In genomic region chr10:71280216-71280615, GRCh38 we compare ENCODE assay signal across 18 cellular contexts. TPM values are rescaled to one million over a fixed set of nuclear protein-coding genes. Genes with fewer than 3 reads are reported as not detected.
DNase-seq lines count a peak whose midpoint lies in the region; ATAC-seq and TF ChIP-seq lines count a peak whose summit lies in the region.
"Had no signal": no experiment of that assay in that cellular context is flagged by ENCODE, and none has a peak within 500 bp of the region (broad histone marks: within the 10 kb centered on the region; RNA-seq: fewer than 3 reads in every experiment).

No MANE protein-coding gene starts in this region.

- H3K18ac ChIP-seq in H9 (ENCODE audit: insufficient read length, low read depth, low read length) = no peak overlapping the region
- peak overlapping the region; percentile 86 for H3K18ac ChIP-seq in neuronal stem cell (ENCODE audit: low read length)

- no peaks in the 10 kb centered on the region for H3K9me3 ChIP-seq in BLaER1
- H3K9me3 ChIP-seq in H9 (ENCODE audit: control insufficient read depth, low read depth, low read length) = no peaks in the 10 kb centered on the region
- H3K9me3 ChIP-seq in neuronal stem cell (replicated peaks in 1 of 2; ENCODE audit: control insufficient read depth in 2 of 2, insufficient read depth in 1 of 2, low read depth in 1 of 2, low read length in 2 of 2) = no peaks in the 10 kb centered on the region
- H3K9me3 ChIP-seq in HAP-1 = no peaks in the 10 kb centered on the region

- H4K8ac ChIP-seq in H9 (replicated peaks; ENCODE audit: insufficient read length, low read depth, low read length) (no peak overlapping the region), neuronal stem cell (ENCODE audit: low read depth, low read length) (no peak overlapping the region)

- H3K36me3 ChIP-seq in BLaER1 = no peaks in the 10 kb centered on the region
- H3K36me3 ChIP-seq in neuronal stem cell (replicated peaks in 1 of 2; ENCODE audit: control insufficient read depth in 2 of 2, insufficient read depth in 2 of 2, low read length in 2 of 2) = no peaks in the 10 kb centered on the region
- no peaks in the 10 kb centered on the region for H3K36me3 ChIP-seq in HAP-1 (replicated peaks)

- H4K20me1 ChIP-seq in BLaER1 (no peaks in the 10 kb centered on the region), H9 (ENCODE audit: control insufficient read depth, insufficient read depth, insufficient read length) (no peaks in the 10 kb centered on the region)

- H3K27ac ChIP-seq in BLaER1 (peak overlapping the region; percentile 46; the same call in 1 of the 2 replicates), H9 (ENCODE audit: insufficient read length, low read depth, low read length) (no peak overlapping the region), dorsolateral prefrontal cortex (peak overlapping the region in 35 of 59 donors; percentile 15 to 87 (median 71)), neuronal stem cell (replicated peaks; ENCODE audit: low read length) (no peak overlapping the region)

- H4K5ac ChIP-seq in H9 (ENCODE audit: insufficient read length, low read depth, low read length) = no peak overlapping the region

- in situ Hi-C loops in HAP-1 (cut with MboI; ENCODE audit: low sequenced_read_pairs) = no loop called here

- H2BK12ac ChIP-seq in H9 (ENCODE audit: insufficient read length, low read depth, low read length) (no peak overlapping the region), neuronal stem cell (ENCODE audit: low read length) (no peak overlapping the region)

- no peak overlapping the region for H2BK20ac ChIP-seq in H9 (ENCODE audit: low read depth, low read length, poor library complexity, severe bottlenecking)

- intact Hi-C loops in dorsolateral prefrontal cortex (cut with DNase I) = loop anchor here (5.0 to 10.0 kb wide), 3 partner anchors 68 to 725 kb away; partner anchors contain the start of gene UNC5B (in 1 of the 2)

- peaks cover 7 to 20% (median 17%) of the 10 kb centered on the region in 3 experiments for H3K36me3 Mint-ChIP-seq in H9 (ENCODE audit: insufficient read depth in 1 of 3, low read depth in 3 of 3)
- H3K36me3 Mint-ChIP-seq: CD8-positive, alpha-beta memory T cell had no signal

- no peaks in the 10 kb centered on the region for H3K23me2 ChIP-seq in H9 (ENCODE audit: insufficient read length, low read depth, low read length, poor library complexity, severe bottlenecking)

- H3K14ac ChIP-seq in H9 (ENCODE audit: insufficient read depth, low read length) (no peak overlapping the region), neuronal stem cell (ENCODE audit: low read length) (no peak overlapping the region)

- H3K4me1 ChIP-seq in BLaER1 = peaks cover 59% of the 10 kb centered on the region
- H3K4me1 ChIP-seq in H9 (ENCODE audit: insufficient read depth, low read length) = peaks cover 1% of the 10 kb centered on the region; the same call in 1 of the 2 replicates
- H3K4me1 ChIP-seq in neuronal stem cell (ENCODE audit: control insufficient read depth in 2 of 2, insufficient read depth in 1 of 2, low read depth in 1 of 2, low read length in 2 of 2) = peaks cover 0 to 12% of the 10 kb centered on the region in 2 donors
- H3K4me1 ChIP-seq in HAP-1 = no peaks in the 10 kb centered on the region

- H2BK5ac ChIP-seq in H9 (ENCODE audit: insufficient read length, low read length) (no peak overlapping the region), neuronal stem cell (ENCODE audit: low read length) (peak overlapping the region; percentile 58)

- H2BK15ac ChIP-seq in H9 (ENCODE audit: low read depth, low read length) (no peak overlapping the region), neuronal stem cell (ENCODE audit: low read length) (peak overlapping the region; percentile 84)

- H3K4me3 Mint-ChIP-seq in H9 = 0 out of 5 replicates have a peak overlapping the region, but pooled peaks of 1 of the 2 experiments have one; percentile 20
- H3K4me3 Mint-ChIP-seq: B cell; CD8-positive, alpha-beta memory T cell had no signal

- H3K27ac Mint-ChIP-seq in H9 = peak overlapping the region in 2 of 3 experiments; percentile 41 to 88; a peak in 3 of 7 replicates
- H3K27ac Mint-ChIP-seq: B cell had no signal

- TF ChIP-seq CTCF in H9 (conservative IDR thresholded peaks at IDR 0.05) = no peak
- no peak for TF ChIP-seq CTCF in dorsolateral prefrontal cortex (IDR thresholded peaks at IDR 0.05 in 54 of 56, conservative IDR thresholded peaks at IDR 0.05 in 2 of 56; ENCODE audit: low read depth in 1 of 56, partially characterized antibody in 56 of 56)

- no peaks in the 10 kb centered on the region for H3K27me3 Mint-ChIP-seq in H9 (ENCODE audit: low read depth)
- H3K27me3 Mint-ChIP-seq: B cell had no signal

- H3K4me1 Mint-ChIP-seq in H9 = peaks cover 35 to 37% of the 10 kb centered on the region in 2 experiments
- H3K4me1 Mint-ChIP-seq: B cell; CD8-positive, alpha-beta memory T cell had no signal

- no peak overlapping the region for H3K56ac ChIP-seq in H9 (ENCODE audit: insufficient read length, low read depth, low read length)

- H2AK5ac ChIP-seq in H9 (ENCODE audit: insufficient read length, low read length) (no peak overlapping the region), neuronal stem cell (ENCODE audit: low read depth, low read length) (peak overlapping the region; percentile 47)

- WGBS in H9 (ENCODE audit: extremely low coverage, insufficient read length, low lambda C conversion rate) = no CpG with 5 or more reads among the region's 5 CpGs
- WGBS in neuronal stem cell (ENCODE audit: extremely low coverage in 2 of 2, insufficient read length in 2 of 2, insufficient replicate concordance in 1 of 2), 2 donors = no CpG with 5 or more reads among the region's 5 CpGs

- no peak overlapping the region for H2BK120ac ChIP-seq in H9 (ENCODE audit: low read depth, low read length, poor library complexity, severe bottlenecking)
- no peak overlapping the region for H2BK120ac ChIP-seq in neuronal stem cell (ENCODE audit: low read depth, low read length)

- DNase-seq in H9 = no peak
- no peak for DNase-seq in dorsolateral prefrontal cortex
- no peak for DNase-seq in neuronal stem cell (ENCODE audit: low spot score)
- DNase-seq in HAP-1 (ENCODE audit: low spot score in 2 of 2) = no peak
- DNase-seq in Kasumi-1 (lab: John Stamatoyannopoulos, UW) = no peak
- DNase-seq: CD8-positive, alpha-beta memory T cell; DMS79 treated with DMSO at 0.1 percent for 48 hours; KG1; NCI-H1092; NCI-H146; NCI-H226; NCI-H526 treated with DMSO at 0.1 percent for 48 hours; OCI-M1 had no signal

- no peak overlapping the region for H3K9ac ChIP-seq in BLaER1
- H3K9ac ChIP-seq in H9 (ENCODE audit: extremely low read depth, insufficient read length, low read length) = no peak overlapping the region
- H3K9ac ChIP-seq in neuronal stem cell (ENCODE audit: low read depth, low read length, poor library complexity) = no peak overlapping the region

- H3K4me2 ChIP-seq in BLaER1 (peak overlapping the region; percentile 66), H9 (ENCODE audit: insufficient read depth, insufficient read length, low read length) (no peak overlapping the region), neuronal stem cell (ENCODE audit: insufficient read depth, low read length, poor library complexity, severe bottlenecking) (no peak overlapping the region)

- H3K27me3 ChIP-seq in BLaER1 = no peaks in the 10 kb centered on the region
- H3K27me3 ChIP-seq in H9 (ENCODE audit: insufficient read depth, low read length) = no peaks in the 10 kb centered on the region
- no peaks in the 10 kb centered on the region for H3K27me3 ChIP-seq in dorsolateral prefrontal cortex
- H3K27me3 ChIP-seq in neuronal stem cell (ENCODE audit: control insufficient read depth in 3 of 3, insufficient read depth in 3 of 3, low read depth in 1 of 3, low read length in 3 of 3) = peaks cover 0 to 7% (median 0%) of the 10 kb centered on the region in 3 experiments
- no peaks in the 10 kb centered on the region for H3K27me3 ChIP-seq in HAP-1 (ENCODE audit: low read depth)

- no peak overlapping the region for H4K91ac ChIP-seq in H9 (ENCODE audit: insufficient read length, low read depth, low read length)
- no peak overlapping the region for H4K91ac ChIP-seq in neuronal stem cell (ENCODE audit: low read depth, low read length, poor library complexity)

- H2AFZ ChIP-seq in H9 (ENCODE audit: low read length) (no peak overlapping the region), neuronal stem cell (ENCODE audit: low read length) (no peak overlapping the region)

- H3K79me2 ChIP-seq in H9 (ENCODE audit: insufficient read depth, low read length) = no peaks in the 10 kb centered on the region

- H3K9me3 Mint-ChIP-seq in H9 = no peaks in the 10 kb centered on the region
- H3K9me3 Mint-ChIP-seq: CD8-positive, alpha-beta memory T cell had no signal

- no peak for ATAC-seq in GM21529 (IDR thresholded peaks at IDR 0.05; ENCODE audit: unreplicated experiment)
- ATAC-seq: GM12878, HepG2 had no signal

- no peak overlapping the region for H3K23ac ChIP-seq in H9 (ENCODE audit: insufficient read length, low read depth, low read length)
- H3K23ac ChIP-seq in neuronal stem cell (ENCODE audit: low read depth, low read length, poor library complexity) = peak overlapping the region; percentile 48

- H3K4ac ChIP-seq in H9 (ENCODE audit: low read depth, low read length) = no peak overlapping the region
- no peak overlapping the region for H3K4ac ChIP-seq in neuronal stem cell (ENCODE audit: low read length)

- H3K79me1 ChIP-seq in H9 (ENCODE audit: insufficient read depth, low read depth, low read length, poor library complexity, severe bottlenecking) = no peaks in the 10 kb centered on the region
- peaks cover 3% of the 10 kb centered on the region for H3K79me1 ChIP-seq in neuronal stem cell (ENCODE audit: low read depth, low read length)

- H3K4me3 ChIP-seq in BLaER1 (no peak overlapping the region), dorsolateral prefrontal cortex (no peak overlapping the region), neuronal stem cell (ENCODE audit: low read length in 2 of 2) (no peak overlapping the region), HAP-1 (no peak overlapping the region)
- H3K4me3 ChIP-seq: GM12878 had no signal

- no peak overlapping the region for H3T11ph ChIP-seq in H9 (ENCODE audit: low read length)

RNA-seq across cellular contexts. Expression of gene SLC29A3, which starts 38.8 kb away (rescaled TPM):
- total RNA-seq in H9 (2021) (9.2 and 10.2 TPM in 2 replicates), dorsolateral prefrontal cortex (10 to 100 TPM in 36 of 120 experiments, 1 to 10 TPM in 84; 5.1 to 15.4 (median 9.2) TPM)
- polyA plus RNA-seq in neuronal stem cell (2013, experiment 1 of 2) = 5.2 TPM
- 5.5 TPM for polyA plus RNA-seq in neuronal stem cell (2013, experiment 2 of 2)

Comparison
In these comparisons a context has a peak if more than half of its experiments do, and no peak if none do; other contexts are left out.
1. H3K27ac ChIP-seq: peak in BLaER1 (single experiment) and dorsolateral prefrontal cortex (35 of 59); none in H9 (single experiment) and neuronal stem cell (single experiment).